ENCODE assay signal across 1 cellular context in the genomic region with DNA sequence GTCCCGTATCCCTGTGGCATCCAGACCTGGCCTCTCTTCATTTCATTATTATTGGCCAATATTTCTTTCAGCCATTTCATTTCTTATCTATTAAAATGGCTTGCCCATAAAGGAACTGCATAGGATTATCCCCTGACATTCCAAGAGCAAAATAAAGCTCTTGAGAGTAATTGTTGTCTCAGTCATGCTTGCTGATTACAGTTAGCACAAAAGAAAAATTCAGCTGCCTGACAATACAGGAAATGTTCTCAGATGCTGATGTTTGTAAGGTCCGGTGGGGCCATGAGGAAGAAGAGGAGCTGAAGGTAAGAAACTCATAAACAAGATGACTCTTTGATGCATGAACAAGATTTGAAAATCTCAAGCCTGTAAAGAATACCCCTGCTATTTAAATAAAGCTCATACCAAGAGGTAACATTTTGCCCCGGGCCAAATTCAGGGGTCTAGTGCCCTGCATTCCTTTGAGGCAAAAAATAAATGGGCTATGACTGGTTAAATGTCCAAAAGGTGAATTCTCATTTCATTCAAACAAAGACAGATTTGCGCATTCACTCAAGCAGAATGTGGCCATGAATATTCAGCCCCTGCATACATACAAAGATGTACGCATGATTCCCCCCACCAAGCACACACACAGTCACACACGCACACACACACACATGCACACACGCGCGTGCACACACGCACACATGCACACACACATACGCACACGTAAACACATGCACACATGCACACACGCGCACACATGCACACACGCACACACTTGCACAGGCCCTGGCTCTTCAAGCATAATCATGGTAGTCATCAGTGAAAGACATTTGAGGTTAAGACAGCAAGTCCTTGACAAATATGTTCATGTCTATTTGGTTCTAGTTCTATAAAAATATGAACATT.
TF ChIP-seq lines count a peak whose summit lies in the region.

No MANE protein-coding gene starts in this region.

TF ChIP-seq in GM12878, 131 proteins besides CTCF, POLR2A, EP300 and RAD21:
- TF ChIP-seq, protein P1, sequence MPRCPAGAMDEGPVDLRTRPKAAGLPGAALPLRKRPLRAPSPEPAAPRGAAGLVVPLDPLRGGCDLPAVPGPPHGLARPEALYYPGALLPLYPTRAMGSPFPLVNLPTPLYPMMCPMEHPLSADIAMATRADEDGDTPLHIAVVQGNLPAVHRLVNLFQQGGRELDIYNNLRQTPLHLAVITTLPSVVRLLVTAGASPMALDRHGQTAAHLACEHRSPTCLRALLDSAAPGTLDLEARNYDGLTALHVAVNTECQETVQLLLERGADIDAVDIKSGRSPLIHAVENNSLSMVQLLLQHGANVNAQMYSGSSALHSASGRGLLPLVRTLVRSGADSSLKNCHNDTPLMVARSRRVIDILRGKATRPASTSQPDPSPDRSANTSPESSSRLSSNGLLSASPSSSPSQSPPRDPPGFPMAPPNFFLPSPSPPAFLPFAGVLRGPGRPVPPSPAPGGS (IDR thresholded peaks at IDR 0.05; ENCODE audit: borderline replicate concordance, insufficient read depth, low read depth, low read length, poor library complexity, severe bottlenecking), result peak; percentile 87
- no peak for TF ChIP-seq SMARCA5 (IDR thresholded peaks at IDR 0.05)
- TF ChIP-seq, protein P2, sequence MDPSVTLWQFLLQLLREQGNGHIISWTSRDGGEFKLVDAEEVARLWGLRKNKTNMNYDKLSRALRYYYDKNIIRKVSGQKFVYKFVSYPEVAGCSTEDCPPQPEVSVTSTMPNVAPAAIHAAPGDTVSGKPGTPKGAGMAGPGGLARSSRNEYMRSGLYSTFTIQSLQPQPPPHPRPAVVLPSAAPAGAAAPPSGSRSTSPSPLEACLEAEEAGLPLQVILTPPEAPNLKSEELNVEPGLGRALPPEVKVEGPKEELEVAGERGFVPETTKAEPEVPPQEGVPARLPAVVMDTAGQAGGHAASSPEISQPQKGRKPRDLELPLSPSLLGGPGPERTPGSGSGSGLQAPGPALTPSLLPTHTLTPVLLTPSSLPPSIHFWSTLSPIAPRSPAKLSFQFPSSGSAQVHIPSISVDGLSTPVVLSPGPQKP (IDR thresholded peaks at IDR 0.05; ENCODE audit: low read depth, low read length), result no peak
- TF ChIP-seq, protein P3, sequence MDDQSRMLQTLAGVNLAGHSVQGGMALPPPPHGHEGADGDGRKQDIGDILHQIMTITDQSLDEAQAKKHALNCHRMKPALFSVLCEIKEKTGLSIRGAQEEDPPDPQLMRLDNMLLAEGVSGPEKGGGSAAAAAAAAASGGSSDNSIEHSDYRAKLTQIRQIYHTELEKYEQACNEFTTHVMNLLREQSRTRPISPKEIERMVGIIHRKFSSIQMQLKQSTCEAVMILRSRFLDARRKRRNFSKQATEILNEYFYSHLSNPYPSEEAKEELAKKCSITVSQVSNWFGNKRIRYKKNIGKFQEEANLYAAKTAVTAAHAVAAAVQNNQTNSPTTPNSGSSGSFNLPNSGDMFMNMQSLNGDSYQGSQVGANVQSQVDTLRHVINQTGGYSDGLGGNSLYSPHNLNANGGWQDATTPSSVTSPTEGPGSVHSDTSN (IDR thresholded peaks at IDR 0.05; ENCODE audit: insufficient replicate concordance, low read depth, low read length), result peak; percentile 38
